8 cellular contexts compared by ENCODE assay signal in the genomic region with DNA sequence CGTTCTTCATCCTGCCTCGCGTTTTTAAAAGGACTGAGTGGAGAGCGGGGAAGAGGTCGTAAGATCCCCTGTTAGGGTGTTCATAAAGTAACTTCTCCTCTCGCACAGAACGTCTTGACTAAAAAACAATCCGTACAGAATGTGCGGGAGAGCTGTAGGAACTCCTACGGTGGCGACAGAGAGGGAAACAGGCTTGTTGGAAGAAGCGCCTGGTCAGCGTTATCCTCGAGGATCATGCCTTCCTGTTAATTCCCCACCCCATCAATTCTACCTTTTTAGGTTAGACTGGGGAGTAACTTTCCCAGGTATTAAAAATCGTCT. TPM values are rescaled to one million over a fixed set of nuclear protein-coding genes. Genes with fewer than 3 reads are reported as not detected.
DNase-seq lines count a peak whose midpoint lies in the region; ATAC-seq, FAIRE-seq and TF ChIP-seq lines count a peak whose summit lies in the region.

No MANE protein-coding gene starts in this region.

- H3K27ac Mint-ChIP-seq in astrocyte (ENCODE audit: unreplicated experiment) (peak overlapping the region; percentile 87), immature natural killer cell (peak overlapping the region; percentile 85 to 97 (median 90))
- H3K27ac Mint-ChIP-seq in stimulated activated naive CD8-positive, alpha-beta T cell treated with anti-CD3 and anti-CD28 coated beads, Interleukin-15, amount 100 ng/mL, for 72 hours, result peak overlapping the region; percentile 78 to 96

- peak overlapping the region; percentile 96 for H3K4me3 Mint-ChIP-seq in astrocyte (ENCODE audit: unreplicated experiment)
- peak overlapping the region; percentile 89 to 97 (median 94) for H3K4me3 Mint-ChIP-seq in immature natural killer cell
- peak overlapping the region; percentile 94 to 99 for H3K4me3 Mint-ChIP-seq in stimulated activated naive CD8-positive, alpha-beta T cell treated with anti-CD3 and anti-CD28 coated beads, Interleukin-15, amount 100 ng/mL, for 72 hours

- 0 out of 2 replicates have a peak, but pooled peaks cover 4% of the 10 kb centered on the region for H4K20me1 ChIP-seq in GM23248 (ENCODE audit: insufficient read depth)
- peaks cover 22% of the 10 kb centered on the region for H4K20me1 ChIP-seq in Loucy (ENCODE audit: insufficient read depth, low read length, poor library complexity, severe bottlenecking)
- H4K20me1 ChIP-seq in astrocyte (ENCODE audit: insufficient read depth, low read length), result peaks cover 27% of the 10 kb centered on the region

- H3K36me3 ChIP-seq in GM23248 (ENCODE audit: low read depth) (peaks cover 4% of the 10 kb centered on the region), Loucy (ENCODE audit: insufficient read depth, low read length) (no peaks in the 10 kb centered on the region), astrocyte (ENCODE audit: insufficient read depth, low read length) (peaks cover 4% of the 10 kb centered on the region)

- H3K4me2 ChIP-seq in GM23248 (ENCODE audit: unreplicated experiment) (peak overlapping the region; percentile 83), Loucy (ENCODE audit: low read depth, low read length, poor library complexity, severe bottlenecking) (peak overlapping the region; percentile 73), astrocyte (ENCODE audit: low read length) (peak overlapping the region; percentile 89)

- peak overlapping the region; percentile 95 for H3K27ac ChIP-seq in GM23248
- H3K27ac ChIP-seq in astrocyte (ENCODE audit: low read depth, low read length), result peak overlapping the region; percentile 89

- DNase-seq in NCI-H2171 treated with DMSO at 0.1 percent for 48 hours (lab: John Stamatoyannopoulos, UW) (peak; percentile 75), NCI-H2171 (lab: John Stamatoyannopoulos, UW) (no peak), GM23248 (peak; percentile 79), astrocyte (ENCODE audit: low read depth) (peak; percentile 38), immature natural killer cell (peak in 1 of 3 donors; percentile 3), H4 (ENCODE audit: low spot score) (no peak)
- DNase-seq in stimulated activated naive CD8-positive, alpha-beta T cell treated with anti-CD3 and anti-CD28 coated beads, Interleukin-15, amount 100 ng/mL, for 72 hours, result no peak

- H3K4me1 ChIP-seq in GM23248 (ENCODE audit: insufficient read depth), result peaks cover 27% of the 10 kb centered on the region
- peaks cover 40% of the 10 kb centered on the region for H3K4me1 ChIP-seq in Loucy (ENCODE audit: insufficient read depth, low read length, poor library complexity, severe bottlenecking)
- peaks cover 11% of the 10 kb centered on the region for H3K4me1 ChIP-seq in astrocyte (ENCODE audit: insufficient read depth, low read length)

- H3K79me2 ChIP-seq in GM23248 (ENCODE audit: insufficient read depth) (peaks cover 42% of the 10 kb centered on the region), Loucy (ENCODE audit: insufficient read depth, low read length) (peaks cover 41% of the 10 kb centered on the region), astrocyte (ENCODE audit: insufficient read depth, low read length) (peaks cover 45% of the 10 kb centered on the region)

- H3K9me3 Mint-ChIP-seq in astrocyte (ENCODE audit: unreplicated experiment) (no peaks in the 10 kb centered on the region), immature natural killer cell (no peaks in the 10 kb centered on the region)
- peaks cover 4 to 6% of the 10 kb centered on the region in 2 donors for H3K9me3 Mint-ChIP-seq in stimulated activated naive CD8-positive, alpha-beta T cell treated with anti-CD3 and anti-CD28 coated beads, Interleukin-15, amount 100 ng/mL, for 72 hours

- WGBS in GM23248 (ENCODE audit: low coverage in 1 of 2, low lambda C conversion rate in 2 of 2, missing lambda C conversion rate in 2 of 2), 2 experiments, result 1% methylated on average over 15 of the region's 15 CpGs

- H3K9me2 ChIP-seq in GM23248 (ENCODE audit: insufficient read depth), result no peaks in the 10 kb centered on the region
- no peaks in the 10 kb centered on the region for H3K9me2 ChIP-seq in Loucy (replicated peaks; ENCODE audit: low read depth, low read length)

- H3K9me3 ChIP-seq in GM23248 (ENCODE audit: low read depth) (no peaks in the 10 kb centered on the region), Loucy (ENCODE audit: insufficient read depth, low read depth, low read length) (no peaks in the 10 kb centered on the region), astrocyte (ENCODE audit: insufficient read depth, low read depth, low read length) (no peaks in the 10 kb centered on the region)

- H3F3A ChIP-seq in GM23248 (ENCODE audit: insufficient read depth), result peaks cover 41% of the 10 kb centered on the region
- no peaks in the 10 kb centered on the region for H3F3A ChIP-seq in Loucy (ENCODE audit: low read depth)

- in situ Hi-C loops in GM23248 (cut with MboI), result no loop called here

- TF ChIP-seq CTCF in Loucy (conservative IDR thresholded peaks at IDR 0.05; ENCODE audit: low read length) (no peak), astrocyte (IDR thresholded peaks at IDR 0.05; ENCODE audit: insufficient read depth, low read depth, low read length) (no peak)

- ATAC-seq in stimulated activated naive CD8-positive, alpha-beta T cell treated with anti-CD3 and anti-CD28 coated beads, Interleukin-15, amount 100 ng/mL, for 72 hours, result peak; percentile 18

- no peak for FAIRE-seq in astrocyte (lab: Jason Lieb, UNC)

- peak overlapping the region; percentile 91 for H3K4me3 ChIP-seq in GM23248
- H3K4me3 ChIP-seq in Loucy (ENCODE audit: low read length, poor library complexity, severe bottlenecking), result peak overlapping the region; percentile 76
- peak overlapping the region; percentile 91 for H3K4me3 ChIP-seq in astrocyte (ENCODE audit: insufficient read depth, low read depth, low read length)

- H2AFZ ChIP-seq in GM23248, result peak overlapping the region; percentile 94
- H2AFZ ChIP-seq in Loucy (ENCODE audit: low read length), result peak overlapping the region; percentile 91
- peak overlapping the region; percentile 90 for H2AFZ ChIP-seq in astrocyte (ENCODE audit: low read depth, low read length)

- no peaks in the 10 kb centered on the region for H3K27me3 ChIP-seq in GM23248 (replicated peaks; ENCODE audit: insufficient read depth)
- no peaks in the 10 kb centered on the region for H3K27me3 ChIP-seq in Loucy (ENCODE audit: insufficient read depth, low read length, poor library complexity, severe bottlenecking)
- H3K27me3 ChIP-seq in astrocyte (ENCODE audit: insufficient read depth, low read length), result no peaks in the 10 kb centered on the region

- H3K36me3 Mint-ChIP-seq in astrocyte (ENCODE audit: low read depth, unreplicated experiment) (peaks cover 4% of the 10 kb centered on the region), immature natural killer cell (peaks cover 0 to 5% (median 4%) of the 10 kb centered on the region in 3 donors)

- H3K9ac ChIP-seq in GM23248, result peak overlapping the region; percentile 96
- peak overlapping the region; percentile 76 for H3K9ac ChIP-seq in Loucy (ENCODE audit: low read depth, low read length, poor library complexity, severe bottlenecking)
- peak overlapping the region; percentile 94 for H3K9ac ChIP-seq in astrocyte (ENCODE audit: low read length)

- H3K4me1 Mint-ChIP-seq in astrocyte (ENCODE audit: low read depth, unreplicated experiment) (peaks cover 16% of the 10 kb centered on the region), immature natural killer cell (peaks cover 33 to 35% of the 10 kb centered on the region in 2 donors)
- H3K4me1 Mint-ChIP-seq in stimulated activated naive CD8-positive, alpha-beta T cell treated with anti-CD3 and anti-CD28 coated beads, Interleukin-15, amount 100 ng/mL, for 72 hours, result peaks cover 28% of the 10 kb centered on the region

- no peaks in the 10 kb centered on the region for H3K27me3 Mint-ChIP-seq in astrocyte (ENCODE audit: low read depth, unreplicated experiment)
- peaks cover 3 to 22% (median 19%) of the 10 kb centered on the region in 3 donors for H3K27me3 Mint-ChIP-seq in immature natural killer cell (ENCODE audit: low read depth in 3 of 3)
- peaks cover 17% of the 10 kb centered on the region for H3K27me3 Mint-ChIP-seq in stimulated activated naive CD8-positive, alpha-beta T cell treated with anti-CD3 and anti-CD28 coated beads, Interleukin-15, amount 100 ng/mL, for 72 hours

RNA-seq across cellular contexts. Expression of a gene that starts 0.4 kb away (rescaled TPM):
- 63.4 and 64.2 TPM in 2 replicates for total RNA-seq in GM23248 (2014; rRNA removed; shearing (Covaris generic))
- 50.3 and 53.5 TPM in 2 replicates for polyA plus RNA-seq in GM23248 (2016; fragmentation: Nextera tagmentation; extraction: Ambion mirVana)
- total RNA-seq in astrocyte, result 47.3 and 51.1 TPM in 2 replicates
- polyA plus RNA-seq in immature natural killer cell, result 10 to 100 TPM; 19.0 to 35.3 (median 28.3) TPM
- total RNA-seq in H4 (2014; rRNA removed; shearing (Covaris generic)), result 27.8 and 35.8 TPM in 2 replicates

RNA-seq across cellular contexts. Expression of a gene that starts 22.9 kb away (rescaled TPM):
- 50.9 and 83.0 TPM in 2 replicates for total RNA-seq in GM23248 (2014; rRNA removed; shearing (Covaris generic))
- polyA plus RNA-seq in GM23248 (2016; fragmentation: Nextera tagmentation; extraction: Ambion mirVana) (62.3 and 65.0 TPM in 2 replicates), immature natural killer cell (not detected)
- 69.2 and 91.6 TPM in 2 replicates for total RNA-seq in astrocyte
- total RNA-seq in H4 (2014; rRNA removed; shearing (Covaris generic)), result 2.6 and 9.6 TPM in 2 replicates

Comparison
In these comparisons a context has a peak if more than half of its experiments do, and no peak if none do; other contexts are left out.
1. DNase-seq: peak in NCI-H2171 treated with DMSO at 0.1 percent for 48 hours (single experiment), GM23248 (single experiment) and astrocyte (single experiment); none in NCI-H2171 (single experiment), stimulated activated naive CD8-positive, alpha-beta T cell treated with anti-CD3 and anti-CD28 coated beads, Interleukin-15, amount 100 ng/mL, for 72 hours (0 of 2) and H4 (single experiment).
2. Peak in every context shown above with its lines, with median percentiles within 50 percentile points of each other: H2AFZ ChIP-seq, H3K4me2 ChIP-seq, H3K4me3 ChIP-seq, H3K9ac ChIP-seq, H3K27ac Mint-ChIP-seq and H3K4me3 Mint-ChIP-seq.